ENCODE assay signal across 11 cellular contexts in the genomic region with DNA sequence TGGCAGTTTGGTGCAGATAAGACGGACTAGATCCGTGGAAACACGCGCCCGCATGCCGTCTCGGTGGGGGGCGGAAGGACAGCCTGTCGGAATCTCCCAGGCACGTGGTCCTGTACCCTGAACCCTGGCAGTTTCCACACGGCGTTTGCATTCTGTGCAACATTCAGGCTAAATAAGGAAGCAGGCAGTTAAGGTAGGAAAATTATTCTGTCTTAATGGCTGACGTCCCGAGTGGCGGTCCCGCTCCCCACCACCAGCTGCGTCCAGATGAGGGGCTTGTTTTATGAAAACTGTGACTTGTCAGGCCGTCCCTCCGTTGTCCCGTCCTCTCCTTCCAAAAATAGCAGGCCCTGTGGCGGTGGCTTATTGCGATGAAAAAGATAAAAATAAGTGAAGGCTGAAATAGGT.
A peak's percentile ranks its signal among the peaks of the same experiment; 100 is the strongest.
DNase-seq lines count a peak whose midpoint lies in the region; ATAC-seq and TF ChIP-seq lines count a peak whose summit lies in the region.
"Had no signal": no experiment of that assay in that cellular context is flagged by ENCODE, and none has a peak within 500 bp of the region (broad histone marks: within the 10 kb centered on the region; RNA-seq: fewer than 3 reads in every experiment).

No MANE protein-coding gene starts in this region.

- peaks cover 47 to 58% (median 52%) of the 10 kb centered on the region in 3 donors for H3K4me1 Mint-ChIP-seq in T-cell
- peaks cover 40% of the 10 kb centered on the region for H3K4me1 Mint-ChIP-seq in stimulated activated effector memory CD8-positive, alpha-beta T cell treated with anti-CD3 and anti-CD28 coated beads, Interleukin-12 subunit alpha, Interleukin-12 subunit beta, amount 100 ng/mL, for 72 hours

- no peak overlapping the region for H3K4me2 ChIP-seq in SK-N-SH

- H3K27ac ChIP-seq in colonic mucosa (no peak overlapping the region), SK-N-SH (ENCODE audit: low read depth in 2 of 2, low read length in 1 of 2) (no peak overlapping the region)
- H3K27ac ChIP-seq: gastroesophageal sphincter, tibial artery had no signal

- DNase-seq in activated CD4-positive, alpha-beta T cell treated with anti-CD3 and anti-CD28 coated beads for 1 hour: peak; percentile 7
- no peak for DNase-seq in activated CD4-positive, alpha-beta T cell treated with anti-CD3 and anti-CD28 coated beads, Interleukin-2, amount 50 U/mL, for 1 hour
- DNase-seq in T-cell: peak in 3 of 34 experiments; percentile 5 to 19 (median 12)
- DNase-seq in colonic mucosa: peak; percentile 16
- DNase-seq in stimulated activated effector memory CD8-positive, alpha-beta T cell treated with anti-CD3 and anti-CD28 coated beads, Interleukin-12 subunit alpha, Interleukin-12 subunit beta, amount 100 ng/mL, for 72 hours (ENCODE audit: low spot score in 2 of 2): no peak
- DNase-seq in BE2C: no peak
- no peak for DNase-seq in inferior parietal cortex (ENCODE audit: extremely low spot score)
- no peak for DNase-seq in SK-N-SH
- DNase-seq: anterior cingulate cortex had no signal

- H3K27ac Mint-ChIP-seq in T-cell: peak overlapping the region; percentile 95 to 97
- peak overlapping the region; percentile 98 for H3K27ac Mint-ChIP-seq in stimulated activated effector memory CD8-positive, alpha-beta T cell treated with anti-CD3 and anti-CD28 coated beads, Interleukin-12 subunit alpha, Interleukin-12 subunit beta, amount 100 ng/mL, for 72 hours

- H3K4me1 ChIP-seq in colonic mucosa: no peaks in the 10 kb centered on the region
- H3K4me1 ChIP-seq in BE2C: no peaks in the 10 kb centered on the region
- no peaks in the 10 kb centered on the region for H3K4me1 ChIP-seq in SK-N-SH (ENCODE audit: control insufficient read depth in 1 of 2, insufficient read depth in 2 of 2, low read depth in 1 of 2, low read length in 1 of 2)

- CTCF ChIA-PET in T-cell (lab: Charles Lee): no interaction called here
- CTCF ChIA-PET in SK-N-SH (lab: Yijun Ruan, JAX): no interaction called here

- H3K36me3 Mint-ChIP-seq in T-cell: peaks cover 8% of the 10 kb centered on the region
- peaks cover 17% of the 10 kb centered on the region for H3K36me3 Mint-ChIP-seq in stimulated activated effector memory CD8-positive, alpha-beta T cell treated with anti-CD3 and anti-CD28 coated beads, Interleukin-12 subunit alpha, Interleukin-12 subunit beta, amount 100 ng/mL, for 72 hours

- 11% methylated on average over 17 of the region's 22 CpGs for WGBS in SK-N-SH (ENCODE audit: low lambda C conversion rate)

- H3K9ac ChIP-seq in colonic mucosa (ENCODE audit: low read depth in 2 of 2, low read length in 2 of 2): no peak overlapping the region
- H3K9ac ChIP-seq in SK-N-SH: no peak overlapping the region

- intact Hi-C loops in colonic mucosa (cut with DNase I): no loop called here

- H2AFZ ChIP-seq in SK-N-SH (ENCODE audit: low read depth): no peak overlapping the region

- no peaks in the 10 kb centered on the region for H3K27me3 ChIP-seq in colonic mucosa
- no peaks in the 10 kb centered on the region for H3K27me3 ChIP-seq in BE2C
- H3K27me3 ChIP-seq in SK-N-SH (ENCODE audit: insufficient read depth): peaks cover 91% of the 10 kb centered on the region
- H3K27me3 ChIP-seq: gastroesophageal sphincter, tibial artery had no signal

- ATAC-seq in T-cell (replicated peaks in 1 of 4): no peak
- no peak for ATAC-seq in stimulated activated effector memory CD8-positive, alpha-beta T cell treated with anti-CD3 and anti-CD28 coated beads, Interleukin-12 subunit alpha, Interleukin-12 subunit beta, amount 100 ng/mL, for 72 hours
- ATAC-seq: gastroesophageal sphincter had no signal

- POLR2A ChIA-PET in T-cell (lab: Charles Lee): no interaction called here
- POLR2A ChIA-PET in SK-N-SH (lab: Yijun Ruan, JAX): no interaction called here

- no peaks in the 10 kb centered on the region for H3K9me3 Mint-ChIP-seq in T-cell
- no peaks in the 10 kb centered on the region for H3K9me3 Mint-ChIP-seq in stimulated activated effector memory CD8-positive, alpha-beta T cell treated with anti-CD3 and anti-CD28 coated beads, Interleukin-12 subunit alpha, Interleukin-12 subunit beta, amount 100 ng/mL, for 72 hours

- H4K20me1 ChIP-seq in SK-N-SH (ENCODE audit: insufficient read depth): no peaks in the 10 kb centered on the region

- H3K9me2 ChIP-seq in SK-N-SH: no peaks in the 10 kb centered on the region

- H3K9me3 ChIP-seq in colonic mucosa (no peaks in the 10 kb centered on the region), BE2C (no peaks in the 10 kb centered on the region), SK-N-SH (no peaks in the 10 kb centered on the region)
- H3K9me3 ChIP-seq: gastroesophageal sphincter, tibial artery had no signal

- no peaks in the 10 kb centered on the region for H3K36me3 ChIP-seq in colonic mucosa
- H3K36me3 ChIP-seq in BE2C: no peaks in the 10 kb centered on the region
- H3K36me3 ChIP-seq in SK-N-SH (replicated peaks in 1 of 2; ENCODE audit: control insufficient read depth in 1 of 2, insufficient read depth in 2 of 2, low read length in 1 of 2): no peaks in the 10 kb centered on the region

- H3K4me3 ChIP-seq in colonic mucosa (no peak overlapping the region), BE2C (ENCODE audit: low read depth, low read length) (no peak overlapping the region), SK-N-SH (ENCODE audit: low read depth in 2 of 2, low read length in 1 of 2) (no peak overlapping the region)
- H3K4me3 ChIP-seq: gastroesophageal sphincter, tibial artery had no signal

- TF ChIP-seq CTCF in colonic mucosa (IDR thresholded peaks at IDR 0.05): no peak
- TF ChIP-seq CTCF in BE2C (IDR thresholded peaks at IDR 0.05; ENCODE audit: low read depth, low read length): no peak
- no peak for TF ChIP-seq CTCF in SK-N-SH (IDR thresholded peaks at IDR 0.05)

- no peak for TF ChIP-seq RAD21 in SK-N-SH (IDR thresholded peaks at IDR 0.05; ENCODE audit: low read length)

- TF ChIP-seq EP300 in SK-N-SH (IDR thresholded peaks at IDR 0.05; ENCODE audit: borderline replicate concordance in 1 of 2, low read depth in 1 of 2, low read length in 1 of 2): no peak

- H3K4me3 Mint-ChIP-seq in T-cell: peak overlapping the region; percentile 60 to 78 (median 74)
- H3K4me3 Mint-ChIP-seq in stimulated activated effector memory CD8-positive, alpha-beta T cell treated with anti-CD3 and anti-CD28 coated beads, Interleukin-12 subunit alpha, Interleukin-12 subunit beta, amount 100 ng/mL, for 72 hours: peak overlapping the region; percentile 69

- no peaks in the 10 kb centered on the region for H3F3A ChIP-seq in SK-N-SH (replicated peaks; ENCODE audit: insufficient read depth)

- H3K27me3 Mint-ChIP-seq in T-cell: no peaks in the 10 kb centered on the region

- no peaks in the 10 kb centered on the region for H3K79me2 ChIP-seq in SK-N-SH (ENCODE audit: insufficient read depth)

TF ChIP-seq in SK-N-SH, 30 proteins besides CTCF, POLR2A, EP300 and RAD21:
- TF ChIP-seq POLR2AphosphoS5 (IDR thresholded peaks at IDR 0.05; ENCODE audit: low read depth, low read length) (no peak), GABPA (IDR thresholded peaks at IDR 0.05; ENCODE audit: low read depth) (no peak), MXI1 (IDR thresholded peaks at IDR 0.05; ENCODE audit: low read depth, low read length) (no peak), SMC3 (IDR thresholded peaks at IDR 0.05; ENCODE audit: low read depth, low read length) (no peak), GATA2 (CRISPR knock-in tag; IDR thresholded peaks at IDR 0.05) (no peak), MEF2A (IDR thresholded peaks at IDR 0.05; ENCODE audit: borderline replicate concordance, low read depth) (no peak), FOSL2 (IDR thresholded peaks at IDR 0.05; ENCODE audit: borderline replicate concordance, low read depth) (no peak), RFX5 (IDR thresholded peaks at IDR 0.05; ENCODE audit: low read length) (no peak), NFIC (IDR thresholded peaks at IDR 0.05; ENCODE audit: borderline replicate concordance) (no peak), FOXJ3 (CRISPR knock-in tag; IDR thresholded peaks at IDR 0.05) (no peak), EZH2phosphoT487 (IDR thresholded peaks at IDR 0.05; ENCODE audit: borderline replicate concordance, low read depth) (no peak), TCF12 (IDR thresholded peaks at IDR 0.05) (no peak)
- TF ChIP-seq, protein P1, sequence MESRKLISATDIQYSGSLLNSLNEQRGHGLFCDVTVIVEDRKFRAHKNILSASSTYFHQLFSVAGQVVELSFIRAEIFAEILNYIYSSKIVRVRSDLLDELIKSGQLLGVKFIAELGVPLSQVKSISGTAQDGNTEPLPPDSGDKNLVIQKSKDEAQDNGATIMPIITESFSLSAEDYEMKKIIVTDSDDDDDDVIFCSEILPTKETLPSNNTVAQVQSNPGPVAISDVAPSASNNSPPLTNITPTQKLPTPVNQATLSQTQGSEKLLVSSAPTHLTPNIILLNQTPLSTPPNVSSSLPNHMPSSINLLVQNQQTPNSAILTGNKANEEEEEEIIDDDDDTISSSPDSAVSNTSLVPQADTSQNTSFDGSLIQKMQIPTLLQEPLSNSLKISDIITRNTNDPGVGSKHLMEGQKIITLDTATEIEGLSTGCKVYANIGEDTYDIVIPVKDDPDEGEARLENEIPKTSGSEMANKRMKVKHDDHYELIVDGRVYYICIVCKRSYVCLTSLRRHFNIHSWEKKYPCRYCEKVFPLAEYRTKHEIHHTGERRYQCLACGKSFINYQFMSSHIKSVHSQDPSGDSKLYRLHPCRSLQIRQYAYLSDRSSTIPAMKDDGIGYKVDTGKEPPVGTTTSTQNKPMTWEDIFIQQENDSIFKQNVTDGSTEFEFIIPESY (IDR thresholded peaks at IDR 0.05; ENCODE audit: borderline replicate concordance, low read depth): no peak

Comparison
In these comparisons a context has a peak if more than half of its experiments do, and no peak if none do; other contexts are left out.
1. DNase-seq: peak in activated CD4-positive, alpha-beta T cell treated with anti-CD3 and anti-CD28 coated beads for 1 hour (single experiment) and colonic mucosa (single experiment); none in activated CD4-positive, alpha-beta T cell treated with anti-CD3 and anti-CD28 coated beads, Interleukin-2, amount 50 U/mL, for 1 hour (single experiment), stimulated activated effector memory CD8-positive, alpha-beta T cell treated with anti-CD3 and anti-CD28 coated beads, Interleukin-12 subunit alpha, Interleukin-12 subunit beta, amount 100 ng/mL, for 72 hours (0 of 2), BE2C (single experiment), inferior parietal cortex (single experiment) and SK-N-SH (single experiment).